ENCODE assay signal across 16 cellular contexts in the genomic region with DNA sequence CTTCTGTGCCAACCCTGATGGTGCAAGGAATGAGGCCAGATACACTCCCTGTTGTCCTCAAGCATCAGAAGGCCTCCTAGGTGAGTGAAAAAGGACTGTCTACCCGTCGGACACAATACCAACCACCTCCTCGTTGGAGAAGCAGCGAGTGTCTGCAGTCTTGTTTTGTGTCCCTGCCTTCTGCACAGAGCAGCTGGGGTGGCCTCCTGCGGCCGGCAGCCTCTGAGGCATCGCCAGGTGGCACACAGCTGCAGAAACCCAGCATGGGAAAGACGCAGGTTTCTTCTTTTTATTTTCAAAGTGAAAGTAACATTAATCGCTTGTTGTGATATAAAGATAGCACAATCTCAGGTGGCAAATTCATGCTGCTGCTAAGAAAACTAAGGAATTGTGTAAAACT.
DNase-seq lines count a peak whose midpoint lies in the region; ATAC-seq lines count a peak whose summit lies in the region.
"Had no signal": no experiment of that assay in that cellular context is flagged by ENCODE, and none has a peak within 500 bp of the region (broad histone marks: within the 10 kb centered on the region; RNA-seq: fewer than 3 reads in every experiment).

No MANE protein-coding gene starts in this region.

- intact Hi-C loops in right cardiac atrium (cut with DNase I) = no loop called here
- intact Hi-C loops in head of caudate nucleus (cut with DNase I) = no loop called here

- H3K27me3 ChIP-seq in right cardiac atrium (ENCODE audit: control insufficient read depth, insufficient read depth) = no peaks in the 10 kb centered on the region
- H3K27me3 ChIP-seq: right atrium auricular region had no signal

- DNase-seq in COLO668 (lab: John Stamatoyannopoulos, UW; ENCODE audit: unreplicated experiment) = peak; percentile 72
- DNase-seq in HT1080 (ENCODE audit: low read depth) = peak; percentile 21
- DNase-seq in NCI-H345 (lab: John Stamatoyannopoulos, UW) = peak; percentile 69
- DNase-seq in SHP77 (lab: John Stamatoyannopoulos, UW) = peak; percentile 34 to 64
- no peak for DNase-seq in right cardiac atrium
- no peak for DNase-seq in activated naive CD4-positive, alpha-beta T cell treated with anti-CD3 and anti-CD28 coated beads, Interleukin-2, amount 50 U/mL, for 16 hours
- no peak for DNase-seq in head of caudate nucleus
- DNase-seq: activated CD4-positive, alpha-beta T cell treated with anti-CD3 and anti-CD28 coated beads, Interleukin-2, amount 10 ng/mL, durations not matched to agents 24 days and 14 days; CD8-positive, alpha-beta T cell; NCI-H1930; nucleus accumbens had no signal

- H3K27ac ChIP-seq in right cardiac atrium (ENCODE audit: low read length) = no peak overlapping the region
- H3K27ac ChIP-seq: right atrium auricular region had no signal

- no peaks in the 10 kb centered on the region for H3K9me3 ChIP-seq in right cardiac atrium (ENCODE audit: control insufficient read depth, low read length)
- H3K9me3 ChIP-seq: HAP-1, right atrium auricular region had no signal

- WGBS in right cardiac atrium = 74% methylated on average over 9 of the region's 9 CpGs

- no peak for ATAC-seq in right cardiac atrium
- ATAC-seq in GM21619 (IDR thresholded peaks at IDR 0.05; ENCODE audit: unreplicated experiment) = no peak
- ATAC-seq: CD8-positive, alpha-beta T cell; Right ventricle myocardium inferior; stimulated activated effector memory CD8-positive, alpha-beta T cell treated with anti-CD3 and anti-CD28 coated beads, Interleukin-12 subunit alpha, Interleukin-12 subunit beta, amount 100 ng/mL, for 72 hours had no signal

- H3K4me1 ChIP-seq in right cardiac atrium (ENCODE audit: control insufficient read depth, insufficient read depth, low read length) = no peaks in the 10 kb centered on the region
- H3K4me1 ChIP-seq: HAP-1, right atrium auricular region had no signal

- H3K4me3 ChIP-seq in right cardiac atrium (ENCODE audit: low read length) = no peak overlapping the region
- H3K4me3 ChIP-seq: HAP-1, right atrium auricular region had no signal

Comparison
In these comparisons a context has a peak if more than half of its experiments do, and no peak if none do; other contexts are left out.
1. DNase-seq: peak in COLO668 (single experiment), HT1080 (single experiment), NCI-H345 (single experiment) and SHP77 (2 of 2); none in right cardiac atrium (0 of 3), activated naive CD4-positive, alpha-beta T cell treated with anti-CD3 and anti-CD28 coated beads, Interleukin-2, amount 50 U/mL, for 16 hours (single experiment) and head of caudate nucleus (0 of 42).